ENCODE assay signal across 8 cellular contexts in the genomic region with DNA sequence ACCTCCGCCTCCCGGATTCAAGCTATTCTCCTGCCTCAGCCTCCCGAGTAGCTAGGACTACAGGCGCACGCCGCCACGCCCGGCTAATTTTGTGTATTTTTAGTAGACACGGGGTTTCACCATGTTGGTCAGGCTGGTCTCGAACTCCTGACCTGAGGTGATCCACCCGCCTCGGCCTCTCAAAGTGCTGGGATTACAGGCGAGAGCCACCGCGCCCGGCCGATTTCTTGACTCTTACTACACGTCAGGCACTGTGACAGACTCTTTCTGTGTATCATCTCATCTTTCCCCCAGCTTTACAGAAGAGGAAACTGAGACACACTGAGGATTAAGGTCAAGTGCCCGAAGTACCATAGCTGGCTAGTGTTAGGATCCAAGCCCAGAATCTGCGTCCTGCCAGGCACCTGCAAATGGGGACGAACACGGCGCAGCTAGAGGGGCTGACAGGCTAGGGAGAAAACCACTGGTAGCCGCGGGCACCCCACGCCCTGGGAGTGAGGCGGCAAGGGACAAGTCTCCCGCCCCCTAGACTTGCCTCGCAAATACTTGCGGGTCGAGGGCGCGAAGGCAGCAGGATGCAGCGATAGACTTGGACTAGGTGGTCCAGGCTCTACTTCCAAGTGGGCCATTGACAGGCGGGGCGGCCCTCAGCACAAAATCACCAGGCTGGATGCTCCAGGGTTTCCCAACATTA. TPM values are rescaled to one million over a fixed set of nuclear protein-coding genes. Genes with fewer than 3 reads are reported as not detected.
DNase-seq lines count a peak whose midpoint lies in the region; TF ChIP-seq lines count a peak whose summit lies in the region.

No MANE protein-coding gene starts in this region.

- 53 to 54% methylated on average over 36 of the region's 36 CpGs for WGBS in GM23248 (ENCODE audit: low coverage in 1 of 2, low lambda C conversion rate in 2 of 2, missing lambda C conversion rate in 2 of 2), 2 experiments
- 56 to 57% methylated on average over 36 of the region's 36 CpGs for WGBS in sigmoid colon, 2 donors

- H3K4me1 ChIP-seq in GM23248 (ENCODE audit: insufficient read depth) (no peaks in the 10 kb centered on the region), sigmoid colon (peaks cover 0 to 79% (median 70%) of the 10 kb centered on the region in 4 donors)

- H3K4me3 ChIP-seq in GM23248 (peak overlapping the region; percentile 90), fibroblast of the aortic adventitia (ENCODE audit: low read depth, low read length) (peak overlapping the region; percentile 68), sigmoid colon (peak overlapping the region; percentile 65 to 89 (median 74))

- H3K9me3 ChIP-seq in GM23248 (ENCODE audit: low read depth) (no peaks in the 10 kb centered on the region), sigmoid colon (no peaks in the 10 kb centered on the region)

- no peak for TF ChIP-seq EP300 in sigmoid colon (IDR thresholded peaks at IDR 0.05)

- H3K27me3 ChIP-seq in GM23248 (replicated peaks; ENCODE audit: insufficient read depth) = no peaks in the 10 kb centered on the region
- no peaks in the 10 kb centered on the region for H3K27me3 ChIP-seq in sigmoid colon

- no peak for DNase-seq in GM23248
- no peak for DNase-seq in fibroblast of the aortic adventitia (ENCODE audit: low read depth)
- DNase-seq in sigmoid colon = peak; percentile 70
- DNase-seq in NCI-H748 (lab: John Stamatoyannopoulos, UW; ENCODE audit: unreplicated experiment) = no peak
- no peak for DNase-seq in HUDEP-2 (lab: John Stamatoyannopoulos, UW; ENCODE audit: unreplicated experiment in 76 of 76)
- no peak for DNase-seq in pons (ENCODE audit: low spot score)
- DNase-seq in NCI-H526 (lab: John Stamatoyannopoulos, UW) = no peak

- no peak for TF ChIP-seq POLR2A in sigmoid colon (IDR thresholded peaks at IDR 0.05)

- in situ Hi-C loops in GM23248 (cut with MboI) = loop anchor here (25.0 kb wide), 2 partner anchors 212 to 687 kb away; no protein-coding TSS in a partner anchor

- no peak for TF ChIP-seq CTCF in VCaP (conservative IDR thresholded peaks at IDR 0.05)
- no peak for TF ChIP-seq CTCF in fibroblast of the aortic adventitia (IDR thresholded peaks at IDR 0.05; ENCODE audit: insufficient read depth, low read length)
- no peak for TF ChIP-seq CTCF in sigmoid colon (IDR thresholded peaks at IDR 0.05)

- no peaks in the 10 kb centered on the region; the same call in 1 of the 2 replicates for H3F3A ChIP-seq in GM23248 (ENCODE audit: insufficient read depth)

- H3K9ac ChIP-seq in GM23248 = peak overlapping the region; percentile 79

- no peaks in the 10 kb centered on the region for H3K9me2 ChIP-seq in GM23248 (ENCODE audit: insufficient read depth)

- H3K4me2 ChIP-seq in GM23248 (ENCODE audit: unreplicated experiment) = peak overlapping the region; percentile 88

- H3K36me3 ChIP-seq in GM23248 (ENCODE audit: low read depth) = no peaks in the 10 kb centered on the region; the same call in 1 of the 2 replicates
- H3K36me3 ChIP-seq in sigmoid colon = peaks cover 0 to 23% (median 7%) of the 10 kb centered on the region in 4 donors

- intact Hi-C loops in sigmoid colon (cut with DNase I) = loop anchor here (5.0 kb wide), 1 partner anchor 1123 kb away; a partner anchor contains a TSS

- H3K27ac ChIP-seq in GM23248 (no peak overlapping the region), VCaP (peak overlapping the region; percentile 85), sigmoid colon (peak overlapping the region; percentile 79 to 96 (median 93))

- peak overlapping the region; percentile 90 for H2AFZ ChIP-seq in GM23248

- H4K20me1 ChIP-seq in GM23248 (ENCODE audit: insufficient read depth) = no peaks in the 10 kb centered on the region

- H3K79me2 ChIP-seq in GM23248 (ENCODE audit: insufficient read depth) = peaks cover 17% of the 10 kb centered on the region

RNA-seq across cellular contexts. Expression of a gene that starts 1.1 kb away (rescaled TPM):
- total RNA-seq in GM23248 (2014; rRNA removed; shearing (Covaris generic)) = 8.6 and 17.2 TPM in 2 replicates
- polyA plus RNA-seq in GM23248 (2016; fragmentation: Nextera tagmentation; extraction: Ambion mirVana) (6.9 and 7.4 TPM in 2 replicates), sigmoid colon (10 to 100 TPM in 2 of 3 donors, 1 to 10 TPM in 1; 4.9 to 14.7 (median 12.6) TPM)
- total RNA-seq in fibroblast of the aortic adventitia (ENCODE audit: low replicate concordance) (10.5 and 11.9 TPM in 2 replicates), sigmoid colon (10 to 100 TPM; 20.3 to 30.7 (median 28.4) TPM)
